Comparison of ENCODE assay signal across 1 cellular context in the genomic region with DNA sequence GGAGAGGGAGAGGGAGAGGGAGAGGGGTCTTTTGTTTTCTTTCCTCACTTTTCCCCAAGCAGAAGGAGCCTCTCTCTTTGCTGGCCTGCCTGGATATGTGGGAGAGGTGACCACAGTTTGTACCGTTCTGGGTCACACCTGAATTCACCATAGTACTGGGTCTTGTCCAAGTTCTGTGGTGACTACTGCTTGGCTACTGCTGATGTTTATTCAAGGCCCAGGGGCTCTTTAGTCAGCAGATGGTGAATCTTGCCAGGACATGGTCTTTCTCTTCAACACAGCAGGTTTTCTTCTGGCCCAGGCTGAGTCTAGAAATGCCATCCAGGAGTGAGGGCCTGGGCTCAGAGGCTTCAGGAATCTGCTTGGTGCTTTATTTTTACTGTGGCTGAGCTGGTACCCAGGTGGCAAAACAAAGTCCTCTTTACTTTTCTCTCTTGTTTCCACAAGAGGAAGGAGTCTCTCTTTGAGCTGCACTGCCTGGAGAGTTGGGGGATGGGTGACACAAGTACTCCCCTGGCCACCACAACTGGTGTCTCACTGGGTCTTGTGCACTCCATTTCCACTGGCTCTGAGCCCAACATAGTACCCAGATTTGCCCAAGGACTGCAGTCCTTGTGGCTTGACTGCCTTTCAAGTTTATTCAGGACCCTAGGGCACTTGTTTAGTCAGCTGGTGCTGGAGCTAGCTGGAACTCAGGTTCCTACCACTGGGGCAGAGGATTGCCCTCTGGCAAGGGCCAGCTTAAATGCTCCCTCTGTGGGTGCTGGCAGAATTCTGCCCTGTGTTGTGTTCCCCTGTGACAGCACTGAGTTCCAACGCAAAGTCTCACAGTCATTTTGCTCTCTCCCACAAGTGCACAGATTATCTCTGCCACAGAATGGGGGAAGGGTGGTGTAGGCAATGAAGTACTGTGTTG.
TF ChIP-seq lines count a peak whose summit lies in the region.

No MANE protein-coding gene starts in this region.

TF ChIP-seq in H1, 55 proteins besides CTCF, POLR2A, EP300 and RAD21:
- TF ChIP-seq KDM1A (IDR thresholded peaks at IDR 0.05; ENCODE audit: borderline replicate concordance, low read length) (no peak), CBX8 (IDR thresholded peaks at IDR 0.05; ENCODE audit: borderline replicate concordance, low read depth, low read length) (no peak), KDM4A (IDR thresholded peaks at IDR 0.05; ENCODE audit: low read depth, low read length, severe bottlenecking) (no peak), POU5F1 (IDR thresholded peaks at IDR 0.05; ENCODE audit: low read depth, low read length) (no peak), CHD2 (IDR thresholded peaks at IDR 0.05; ENCODE audit: low read length) (no peak), GABPA (IDR thresholded peaks at IDR 0.05; ENCODE audit: borderline replicate concordance, insufficient read depth, low read length) (no peak), RBBP5 (IDR thresholded peaks at IDR 0.05; ENCODE audit: borderline replicate concordance, low read depth, low read length) (no peak), TAF7 (optimal IDR thresholded peaks at IDR 0.05; ENCODE audit: borderline replicate concordance, low read depth, low read length) (no peak), SIN3A (conservative IDR thresholded peaks at IDR 0.05 in 1 of 2, IDR thresholded peaks at IDR 0.05 in 1 of 2; ENCODE audit: low read depth in 1 of 2, low read length in 2 of 2) (no peak), BACH1 (IDR thresholded peaks at IDR 0.05; ENCODE audit: low read length) (no peak), CBX5 (IDR thresholded peaks at IDR 0.05; ENCODE audit: low read depth, low read length) (no peak), PHF8 (conservative IDR thresholded peaks at IDR 0.05; ENCODE audit: low read depth, low read length) (no peak)
- TF ChIP-seq, protein P1, sequence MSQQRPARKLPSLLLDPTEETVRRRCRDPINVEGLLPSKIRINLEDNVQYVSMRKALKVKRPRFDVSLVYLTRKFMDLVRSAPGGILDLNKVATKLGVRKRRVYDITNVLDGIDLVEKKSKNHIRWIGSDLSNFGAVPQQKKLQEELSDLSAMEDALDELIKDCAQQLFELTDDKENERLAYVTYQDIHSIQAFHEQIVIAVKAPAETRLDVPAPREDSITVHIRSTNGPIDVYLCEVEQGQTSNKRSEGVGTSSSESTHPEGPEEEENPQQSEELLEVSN (IDR thresholded peaks at IDR 0.05): no peak
